Comparison of ENCODE assay signal across 8 cellular contexts in the genomic region with DNA sequence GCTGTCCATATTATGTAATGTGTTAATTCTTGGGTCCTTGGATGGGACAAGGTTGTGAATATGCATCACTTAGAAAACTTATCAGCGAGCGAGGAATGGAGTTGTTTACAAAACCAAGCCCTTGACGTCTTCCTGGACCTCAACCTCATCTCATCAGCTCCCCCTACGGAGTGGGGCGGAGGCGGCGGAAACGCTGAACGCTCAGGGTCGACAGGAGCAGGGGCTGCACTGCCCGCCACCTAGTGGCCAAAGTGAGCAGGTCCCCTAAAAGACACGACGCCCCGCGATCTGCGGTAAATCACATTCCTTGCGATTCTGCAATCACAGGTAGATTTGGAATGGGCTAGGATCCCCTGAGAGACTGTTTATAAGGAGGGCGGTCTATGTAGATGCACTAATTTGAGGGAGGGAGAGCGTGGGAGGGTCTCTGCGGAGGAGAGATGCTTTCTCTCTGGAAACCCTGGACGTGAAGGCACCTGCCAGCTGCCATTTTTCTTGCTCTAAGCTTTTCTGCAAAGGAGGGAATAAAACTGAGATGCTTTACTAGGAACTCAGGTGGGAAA. TPM values are rescaled to one million over a fixed set of nuclear protein-coding genes. Genes with fewer than 3 reads are reported as not detected.
DNase-seq lines count a peak whose midpoint lies in the region; ATAC-seq and TF ChIP-seq lines count a peak whose summit lies in the region.

No MANE protein-coding gene starts in this region.

- H3K27ac Mint-ChIP-seq in neural progenitor cell = peak overlapping the region; percentile 18
- H3K27ac Mint-ChIP-seq in stimulated activated naive CD8-positive, alpha-beta T cell treated with anti-CD3 and anti-CD28 coated beads, Interleukin-15, amount 100 ng/mL, for 72 hours = peak overlapping the region; percentile 60 to 62

- H3K27me3 Mint-ChIP-seq in neural progenitor cell (ENCODE audit: insufficient read depth, low read depth) = peaks cover 10% of the 10 kb centered on the region
- no peaks in the 10 kb centered on the region for H3K27me3 Mint-ChIP-seq in stimulated activated naive CD8-positive, alpha-beta T cell treated with anti-CD3 and anti-CD28 coated beads, Interleukin-15, amount 100 ng/mL, for 72 hours

- peak; percentile 96 for TF ChIP-seq CTCF in BJ (IDR thresholded peaks at IDR 0.05; ENCODE audit: insufficient read depth, low read depth, low read length)
- TF ChIP-seq CTCF in fibroblast of mammary gland (conservative IDR thresholded peaks at IDR 0.05; ENCODE audit: control insufficient read depth, insufficient read depth, low read depth, low read length) = peak; percentile 94
- TF ChIP-seq CTCF in neural progenitor cell (IDR thresholded peaks at IDR 0.05) = peak; percentile 95

- H3K4me1 ChIP-seq in neural progenitor cell = no peaks in the 10 kb centered on the region

- peak overlapping the region; percentile 12 for H3K4me3 Mint-ChIP-seq in neural progenitor cell
- H3K4me3 Mint-ChIP-seq in stimulated activated naive CD8-positive, alpha-beta T cell treated with anti-CD3 and anti-CD28 coated beads, Interleukin-15, amount 100 ng/mL, for 72 hours = peak overlapping the region; percentile 84 to 85

- H3K27me3 ChIP-seq in BJ (ENCODE audit: control insufficient read depth, insufficient read depth, low read length) = no peaks in the 10 kb centered on the region
- peaks cover 11% of the 10 kb centered on the region for H3K27me3 ChIP-seq in neural progenitor cell

- H3F3A ChIP-seq in neural progenitor cell (ENCODE audit: low read depth) = no peaks in the 10 kb centered on the region

- H4K20me1 ChIP-seq in neural progenitor cell (ENCODE audit: low read depth) = no peaks in the 10 kb centered on the region

- no peak overlapping the region for H3K4me3 ChIP-seq in BJ (ENCODE audit: low read depth, low read length)
- H3K4me3 ChIP-seq in fibroblast of mammary gland (ENCODE audit: control insufficient read depth, low read depth, low read length) = no peak overlapping the region
- H3K4me3 ChIP-seq in neural progenitor cell = no peak overlapping the region

- no peaks in the 10 kb centered on the region for H3K9me3 ChIP-seq in neural progenitor cell (ENCODE audit: low read depth)

- H2AFZ ChIP-seq in neural progenitor cell (replicated peaks) = peak overlapping the region; percentile 96

- CTCF ChIA-PET in BJ (lab: Yijun Ruan, JAX) = interaction anchor here (0.7 to 9.0 kb wide), 42 partner anchors 9 to 275 kb away, joined by 3 to 388 read pairs (median 5); a partner anchor contains a TSS

- H3K27ac ChIP-seq in neural progenitor cell = no peak overlapping the region

- POLR2A ChIA-PET in BJ (lab: Charles Lee) = no interaction called here

- H3K4me2 ChIP-seq in neural progenitor cell = peak overlapping the region; percentile 65

- H3K9ac ChIP-seq in neural progenitor cell = no peak overlapping the region

- H3K36me3 Mint-ChIP-seq in neural progenitor cell = no peaks in the 10 kb centered on the region

- no peaks in the 10 kb centered on the region for H3K36me3 ChIP-seq in BJ (ENCODE audit: control insufficient read depth, insufficient read depth, low read length)
- no peaks in the 10 kb centered on the region for H3K36me3 ChIP-seq in neural progenitor cell

- DNase-seq in BJ (ENCODE audit: low read depth) (no peak), KG1 (lab: John Stamatoyannopoulos, UW) (peak; percentile 93), activated T-cell treated with anti-CD3 and anti-CD28 coated beads for 48 hours (ENCODE audit: low read depth) (peak; percentile 84), fibroblast of mammary gland (ENCODE audit: low read depth) (peak; percentile 70), neural progenitor cell (ENCODE audit: low spot score) (peak; percentile 90)
- peak; percentile 87 to 92 for DNase-seq in stimulated activated naive CD8-positive, alpha-beta T cell treated with anti-CD3 and anti-CD28 coated beads, Interleukin-15, amount 100 ng/mL, for 72 hours

- peak; percentile 67 for ATAC-seq in GM19452 (IDR thresholded peaks at IDR 0.05; ENCODE audit: unreplicated experiment)
- ATAC-seq in stimulated activated naive CD8-positive, alpha-beta T cell treated with anti-CD3 and anti-CD28 coated beads, Interleukin-15, amount 100 ng/mL, for 72 hours = peak; percentile 89

- H3K79me2 ChIP-seq in neural progenitor cell (ENCODE audit: low read depth) = no peaks in the 10 kb centered on the region

- no peaks in the 10 kb centered on the region for H3K9me3 Mint-ChIP-seq in neural progenitor cell
- H3K9me3 Mint-ChIP-seq in stimulated activated naive CD8-positive, alpha-beta T cell treated with anti-CD3 and anti-CD28 coated beads, Interleukin-15, amount 100 ng/mL, for 72 hours = no peaks in the 10 kb centered on the region

- peaks cover 2% of the 10 kb centered on the region for H3K4me1 Mint-ChIP-seq in neural progenitor cell
- peaks cover 69% of the 10 kb centered on the region for H3K4me1 Mint-ChIP-seq in stimulated activated naive CD8-positive, alpha-beta T cell treated with anti-CD3 and anti-CD28 coated beads, Interleukin-15, amount 100 ng/mL, for 72 hours

TF ChIP-seq in PFSK-1, 5 proteins besides CTCF, POLR2A, EP300 and RAD21:
- TF ChIP-seq, protein P1, sequence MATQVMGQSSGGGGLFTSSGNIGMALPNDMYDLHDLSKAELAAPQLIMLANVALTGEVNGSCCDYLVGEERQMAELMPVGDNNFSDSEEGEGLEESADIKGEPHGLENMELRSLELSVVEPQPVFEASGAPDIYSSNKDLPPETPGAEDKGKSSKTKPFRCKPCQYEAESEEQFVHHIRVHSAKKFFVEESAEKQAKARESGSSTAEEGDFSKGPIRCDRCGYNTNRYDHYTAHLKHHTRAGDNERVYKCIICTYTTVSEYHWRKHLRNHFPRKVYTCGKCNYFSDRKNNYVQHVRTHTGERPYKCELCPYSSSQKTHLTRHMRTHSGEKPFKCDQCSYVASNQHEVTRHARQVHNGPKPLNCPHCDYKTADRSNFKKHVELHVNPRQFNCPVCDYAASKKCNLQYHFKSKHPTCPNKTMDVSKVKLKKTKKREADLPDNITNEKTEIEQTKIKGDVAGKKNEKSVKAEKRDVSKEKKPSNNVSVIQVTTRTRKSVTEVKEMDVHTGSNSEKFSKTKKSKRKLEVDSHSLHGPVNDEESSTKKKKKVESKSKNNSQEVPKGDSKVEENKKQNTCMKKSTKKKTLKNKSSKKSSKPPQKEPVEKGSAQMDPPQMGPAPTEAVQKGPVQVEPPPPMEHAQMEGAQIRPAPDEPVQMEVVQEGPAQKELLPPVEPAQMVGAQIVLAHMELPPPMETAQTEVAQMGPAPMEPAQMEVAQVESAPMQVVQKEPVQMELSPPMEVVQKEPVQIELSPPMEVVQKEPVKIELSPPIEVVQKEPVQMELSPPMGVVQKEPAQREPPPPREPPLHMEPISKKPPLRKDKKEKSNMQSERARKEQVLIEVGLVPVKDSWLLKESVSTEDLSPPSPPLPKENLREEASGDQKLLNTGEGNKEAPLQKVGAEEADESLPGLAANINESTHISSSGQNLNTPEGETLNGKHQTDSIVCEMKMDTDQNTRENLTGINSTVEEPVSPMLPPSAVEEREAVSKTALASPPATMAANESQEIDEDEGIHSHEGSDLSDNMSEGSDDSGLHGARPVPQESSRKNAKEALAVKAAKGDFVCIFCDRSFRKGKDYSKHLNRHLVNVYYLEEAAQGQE (IDR thresholded peaks at IDR 0.05; ENCODE audit: insufficient read depth in 1 of 2, low read depth in 2 of 2, low read length in 2 of 2) = no peak
- TF ChIP-seq FOXP2 (optimal IDR thresholded peaks at IDR 0.05; ENCODE audit: borderline replicate concordance, extremely low read depth, extremely low read length, insufficient read depth) (peak; percentile 73), TAF1 (IDR thresholded peaks at IDR 0.05; ENCODE audit: borderline replicate concordance, insufficient read depth, low read length) (no peak), POLR2AphosphoS5 (IDR thresholded peaks at IDR 0.05; ENCODE audit: low read depth, low read length) (no peak), SIN3A (IDR thresholded peaks at IDR 0.05; ENCODE audit: borderline replicate concordance, insufficient read depth, low read length) (no peak)

RNA-seq across cellular contexts. Expression of a gene that starts 5.4 kb away (rescaled TPM):
- polyA plus RNA-seq in BJ (2011; rRNA removed) = 0.91 and 1.6 TPM in 2 replicates
- 1.5 TPM in 1 of 2 replicates, not detected in the other for polyA minus RNA-seq in BJ (2011; rRNA and poly(A)+ RNA removed)
- 0.94 TPM for polyA plus RNA-seq in PFSK-1 (2012; ENCODE audit: insufficient read length, low read depth)
- not detected in 2 replicates for total RNA-seq in neural progenitor cell (ENCODE audit: low replicate concordance)

RNA-seq across cellular contexts. Expression of a gene that starts 27.7 kb away (rescaled TPM):
- polyA plus RNA-seq in BJ (2011; rRNA removed) = 0.10 and 0.21 TPM in 2 replicates
- polyA minus RNA-seq in BJ (2011; rRNA and poly(A)+ RNA removed) = 0.28 TPM in 1 of 2 replicates, not detected in the other
- polyA plus RNA-seq in PFSK-1 (2012; ENCODE audit: insufficient read length, low read depth) = 0.59 TPM
- total RNA-seq in neural progenitor cell (ENCODE audit: low replicate concordance) = 0.95 and 1.5 TPM in 2 replicates

RNA-seq across cellular contexts. Expression of a gene that starts 53.1 kb away (rescaled TPM):
- 0.06 TPM in 1 of 2 replicates, not detected in the other for polyA plus RNA-seq in BJ (2011; rRNA removed)
- not detected in 2 replicates for polyA minus RNA-seq in BJ (2011; rRNA and poly(A)+ RNA removed)
- polyA plus RNA-seq in PFSK-1 (2012; ENCODE audit: insufficient read length, low read depth) = not detected
- total RNA-seq in neural progenitor cell (ENCODE audit: low replicate concordance) = 1.8 and 4.2 TPM in 2 replicates
